In genomic region chr11:2748061-2748813, GRCh38 we compare ENCODE assay signal across 18 cellular contexts. TPM values are rescaled to one million over a fixed set of nuclear protein-coding genes. Genes with fewer than 3 reads are reported as not detected.
DNase-seq lines count a peak whose midpoint lies in the region; ATAC-seq, FAIRE-seq and TF ChIP-seq lines count a peak whose summit lies in the region.
"Had no signal": no experiment of that assay in that cellular context is flagged by ENCODE, and none has a peak within 500 bp of the region (broad histone marks: within the 10 kb centered on the region; RNA-seq: fewer than 3 reads in every experiment).

No MANE protein-coding gene starts in this region.

- H3K27ac Mint-ChIP-seq in progenitor cell of endocrine pancreas = no peak overlapping the region
- H3K27ac Mint-ChIP-seq: CD4-positive, alpha-beta T cell had no signal

- TF ChIP-seq CTCF in H1 (IDR thresholded peaks at IDR 0.05; ENCODE audit: control extremely low read depth in 1 of 3, insufficient read depth in 1 of 3, low read depth in 1 of 3, low read length in 3 of 3) (no peak), mucosa of descending colon (IDR thresholded peaks at IDR 0.05) (no peak), spleen (IDR thresholded peaks at IDR 0.05 in 8 of 11, conservative IDR thresholded peaks at IDR 0.05 in 3 of 11) (no peak), progenitor cell of endocrine pancreas (IDR thresholded peaks at IDR 0.05; ENCODE audit: unreplicated experiment) (no peak)

- no peak overlapping the region for H3K4me3 Mint-ChIP-seq in progenitor cell of endocrine pancreas (ENCODE audit: low read depth)
- H3K4me3 Mint-ChIP-seq: CD4-positive, alpha-beta T cell had no signal

- no peaks in the 10 kb centered on the region; a peak in 1 of 4 replicates for H3K9me3 ChIP-seq in H1 (ENCODE audit: insufficient read depth in 2 of 2, low read depth in 1 of 2, low read length in 1 of 2)
- H3K9me3 ChIP-seq in mucosa of descending colon = no peaks in the 10 kb centered on the region
- no peaks in the 10 kb centered on the region for H3K9me3 ChIP-seq in spleen
- H3K9me3 ChIP-seq: Peyer's patch had no signal

- no peak overlapping the region for H2BK12ac ChIP-seq in H1 (ENCODE audit: low read depth, low read length)

- H3K9me3 Mint-ChIP-seq in progenitor cell of endocrine pancreas (ENCODE audit: low read depth) = no peaks in the 10 kb centered on the region
- H3K9me3 Mint-ChIP-seq: CD4-positive, alpha-beta T cell had no signal

- DNase-seq in Right ventricle myocardium inferior (ENCODE audit: missing footprints) = peak; percentile 32
- no peak for DNase-seq in Right ventricle myocardium superior
- DNase-seq in H1 (ENCODE audit: low read depth in 1 of 2, low spot score in 2 of 2) = no peak
- peak in 2 of 3 donors; percentile 13 to 27 for DNase-seq in mucosa of descending colon
- DNase-seq in spleen = peak; percentile 45
- DNase-seq in mucosa of gallbladder (ENCODE audit: low spot score) = no peak
- DNase-seq in progenitor cell of endocrine pancreas (ENCODE audit: low spot score, unreplicated experiment) = no peak
- no peak for DNase-seq in stimulated activated CD4-positive, alpha-beta T cell treated with anti-CD3 and anti-CD28 coated beads, Interleukin-4, amount 100 ng/mL, for 24 hours
- DNase-seq: ACHN, Calu3, GF-D8, H7, NCI-H1105 treated with DMSO at 0.1 percent for 48 hours, NCI-H187, NCI-H774, Peyer's patch, SIG-M5 had no signal

- H3K4me1 ChIP-seq in H1 (replicated peaks in 1 of 4; ENCODE audit: control insufficient read depth in 3 of 4, insufficient read depth in 4 of 4, low read length in 3 of 4) (no peaks in the 10 kb centered on the region), mucosa of descending colon (ENCODE audit: low read depth) (no peaks in the 10 kb centered on the region), spleen (no peaks in the 10 kb centered on the region)
- H3K4me1 ChIP-seq: Peyer's patch had no signal

- ATAC-seq in Right ventricle myocardium inferior (no peak), Right ventricle myocardium superior (ENCODE audit: poor library complexity) (no peak), mucosa of descending colon (no peak)

- no peak overlapping the region for H3K56ac ChIP-seq in H1 (replicated peaks; ENCODE audit: insufficient read length, low read depth, low read length)

- FAIRE-seq in H1 (lab: Jason Lieb, UNC) = no peak

- H3K4me2 ChIP-seq in H1 (ENCODE audit: insufficient read depth in 1 of 2, low read depth in 2 of 2, low read length in 2 of 2) = no peak overlapping the region

- H3K4ac ChIP-seq in H1 (replicated peaks; ENCODE audit: insufficient read length, low read depth, low read length) = no peak overlapping the region

- H3K36me3 ChIP-seq in H1 (ENCODE audit: control insufficient read depth in 2 of 4, insufficient read depth in 4 of 4, low read length in 3 of 4) = no peaks in the 10 kb centered on the region
- no peaks in the 10 kb centered on the region for H3K36me3 ChIP-seq in mucosa of descending colon (ENCODE audit: low read depth)
- H3K36me3 ChIP-seq in spleen = no peaks in the 10 kb centered on the region
- H3K36me3 ChIP-seq: Peyer's patch had no signal

- H2AFZ ChIP-seq in H1 (ENCODE audit: low read length) = no peak overlapping the region

- H4K5ac ChIP-seq in H1 (ENCODE audit: insufficient read length, low read depth, low read length) = no peak overlapping the region

- no peak for TF ChIP-seq RAD21 in H1 (IDR thresholded peaks at IDR 0.05 in 1 of 2, conservative IDR thresholded peaks at IDR 0.05 in 1 of 2; ENCODE audit: low read depth in 2 of 2, low read length in 2 of 2)

- H2AK5ac ChIP-seq in H1 (ENCODE audit: low read depth, low read length) = no peak overlapping the region

- 89% methylated on average over 8 of the region's 11 CpGs; no CpG with 5 or more reads in 1 of the 2 experiments for WGBS in H1 (ENCODE audit: extremely low coverage in 1 of 2, insufficient coverage in 1 of 2, insufficient read length in 1 of 2, insufficient replicate concordance in 2 of 2, low coverage in 1 of 2, low lambda C conversion rate in 2 of 2, missing lambda C conversion rate in 1 of 2), 2 experiments
- 76 to 94% (median 83%) methylated on average over 7 to 11 of the region's 11 CpGs for WGBS in spleen, 5 donors

- peaks cover 10% of the 10 kb centered on the region for H3K4me1 Mint-ChIP-seq in progenitor cell of endocrine pancreas (ENCODE audit: low read depth)

- CTCF ChIA-PET in H1 (lab: Charles Lee; ENCODE audit: partially characterized antibody) = interaction anchor here (0.6 kb wide), 1 partner anchor 1768 kb away, joined by 3 read pairs; no protein-coding TSS in a partner anchor

- no peak overlapping the region; a peak in 1 of 7 replicates for H3K9ac ChIP-seq in H1 (replicated peaks in 1 of 4; ENCODE audit: extremely low read depth in 1 of 4, low read depth in 3 of 4, low read length in 3 of 4)

- H2BK5ac ChIP-seq in H1 (ENCODE audit: low read depth, low read length) = no peak overlapping the region

- no peak overlapping the region for H3K23ac ChIP-seq in H1 (ENCODE audit: insufficient read length)

- H3K23me2 ChIP-seq in H1 (ENCODE audit: low read depth, low read length) = no peaks in the 10 kb centered on the region; the same call in 1 of the 2 replicates

- H2BK15ac ChIP-seq in H1 (ENCODE audit: low read length) = 0 out of 2 replicates have a peak overlapping the region, but pooled peaks have one; percentile 72

- TF ChIP-seq POLR2A in H1 (IDR thresholded peaks at IDR 0.05; ENCODE audit: control extremely low read depth in 1 of 2, low read depth in 2 of 2, low read length in 2 of 2) (no peak), spleen (IDR thresholded peaks at IDR 0.05) (no peak)

- no peak overlapping the region for H2BK20ac ChIP-seq in H1 (ENCODE audit: low read length)

- no peaks in the 10 kb centered on the region for H3K79me2 ChIP-seq in H1 (ENCODE audit: control insufficient read depth in 1 of 2, insufficient read depth in 2 of 2, low read length in 2 of 2)

- intact Hi-C loops in Right ventricle myocardium inferior (cut with DNase I) = no loop called here
- intact Hi-C loops in Right ventricle myocardium superior (cut with DNase I) = no loop called here
- intact Hi-C loops in mucosa of descending colon (cut with DNase I, micrococcal nuclease) = no loop called here
- intact Hi-C loops in spleen (cut with DNase I; ENCODE audit: low total_unique reads) = no loop called here

- no peak overlapping the region for H4K8ac ChIP-seq in H1 (ENCODE audit: extremely low read depth, insufficient read depth, low read length)

- H3K14ac ChIP-seq in H1 (ENCODE audit: insufficient read length) = no peak overlapping the region

- H3K36me3 Mint-ChIP-seq in progenitor cell of endocrine pancreas (ENCODE audit: insufficient read depth) = no peaks in the 10 kb centered on the region

- H3K27ac ChIP-seq in H1 (ENCODE audit: low read depth, low read length) (no peak overlapping the region), spleen (no peak overlapping the region)
- H3K27ac ChIP-seq: Peyer's patch had no signal

- no peak overlapping the region for H3K18ac ChIP-seq in H1 (ENCODE audit: extremely low read depth, low read length)

- no peak for TF ChIP-seq EP300 in H1 (IDR thresholded peaks at IDR 0.05; ENCODE audit: borderline replicate concordance in 1 of 2, low read depth in 2 of 2, low read length in 2 of 2)

- POLR2A ChIA-PET in H1 (lab: Charles Lee; ENCODE audit: partially characterized antibody) = interaction anchor here (0.9 to 1.3 kb wide), 2 partner anchors 11 to 215 kb away, joined by 3 read pairs; no protein-coding TSS in a partner anchor

- H4K91ac ChIP-seq in H1 (replicated peaks; ENCODE audit: insufficient read length, low read length) = no peak overlapping the region

- peaks cover 21% of the 10 kb centered on the region for H3K27me3 Mint-ChIP-seq in progenitor cell of endocrine pancreas
- H3K27me3 Mint-ChIP-seq: CD4-positive, alpha-beta T cell had no signal

- H4K20me1 ChIP-seq in H1 (replicated peaks in 1 of 2; ENCODE audit: control insufficient read depth in 1 of 2, insufficient read depth in 2 of 2, low read length in 2 of 2) = no peaks in the 10 kb centered on the region

- no peaks in the 10 kb centered on the region for H3K79me1 ChIP-seq in H1 (ENCODE audit: low read depth, low read length)

- H3K4me3 ChIP-seq in H1 (ENCODE audit: extremely low read depth in 1 of 4, insufficient read depth in 2 of 4, low read depth in 3 of 4, low read length in 4 of 4) (no peak overlapping the region), mucosa of descending colon (no peak overlapping the region), spleen (no peak overlapping the region)
- H3K4me3 ChIP-seq: Peyer's patch had no signal

- no peak overlapping the region for H2BK120ac ChIP-seq in H1 (replicated peaks; ENCODE audit: low read depth, low read length)

- H3K27me3 ChIP-seq in H1 (replicated peaks in 1 of 4; ENCODE audit: control insufficient read depth in 3 of 4, extremely low read depth in 1 of 4, insufficient read depth in 3 of 4, low read length in 3 of 4) (peaks cover 0 to 43% (median 28%) of the 10 kb centered on the region in 4 experiments; a peak in 6 of 7 replicates), spleen (replicated peaks in 1 of 7) (no peaks in the 10 kb centered on the region)
- H3K27me3 ChIP-seq: Peyer's patch had no signal

TF ChIP-seq in H1, 55 proteins besides CTCF, POLR2A, EP300 and RAD21 (continues in another document):
- TF ChIP-seq USF2 (IDR thresholded peaks at IDR 0.05; ENCODE audit: low read length) = no peak
- TF ChIP-seq CREB1 (IDR thresholded peaks at IDR 0.05) = no peak
- no peak for TF ChIP-seq JUND (IDR thresholded peaks at IDR 0.05; ENCODE audit: low read length)

RNA-seq across cellular contexts. Expression of gene KCNQ1OT1, which starts 48.4 kb away (rescaled TPM):
- total RNA-seq in Right ventricle myocardium inferior (0.32 TPM), Right ventricle myocardium superior (0.35 TPM), mucosa of descending colon (1 to 10 TPM; 1.5 to 1.7 (median 1.7) TPM), spleen (1 to 10 TPM in 6 of 7 donors, under 1 TPM in 1; 0.87 to 3.1 (median 2.1) TPM), mucosa of gallbladder (2.2 TPM), progenitor cell of endocrine pancreas (18.0 and 18.7 TPM in 2 replicates)
- total RNA-seq in H1 (2021; fragmentation: NEBNext Ultra II Directional; extraction: Animal tissue kit (Norgen Biotek cat#: 25700)) = 1.2 TPM in 2 replicates
- polyA plus RNA-seq in H1 (2011; rRNA removed) (0.19 and 0.21 TPM in 2 replicates), spleen (under 1 TPM; 0.02 to 0.16 (median 0.02) TPM)
- polyA plus RNA-seq in H1 (2011; cell fraction: cytosol; rRNA removed) = 0.08 TPM
- 2.4 TPM for polyA plus RNA-seq in H1 (2011; cell fraction: nucleus; rRNA removed)
- 0.19 to 0.30 TPM (median 0.24 TPM) in 4 replicates for polyA plus RNA-seq in H1 (2012, experiment 1 of 2)
- polyA plus RNA-seq in H1 (2012, experiment 2 of 2) = 0.01 TPM
- polyA plus RNA-seq in H1 (2013, experiment 1 of 2) = 0.20 TPM
- polyA plus RNA-seq in H1 (2013, experiment 2 of 2) = 0.13 TPM
- polyA minus RNA-seq in H1 (2011; rRNA and poly(A)+ RNA removed) = 6.2 and 7.3 TPM in 2 replicates
- polyA minus RNA-seq in H1 (2011; cell fraction: cytosol; rRNA and poly(A)+ RNA removed) = 1.0 TPM
- polyA minus RNA-seq in H1 (2011; cell fraction: nucleus; rRNA and poly(A)+ RNA removed) = 21.4 TPM

Comparison
In these comparisons a context has a peak if more than half of its experiments do, and no peak if none do; other contexts are left out.
1. DNase-seq: peak in Right ventricle myocardium inferior (single experiment), mucosa of descending colon (2 of 3) and spleen (single experiment); none in Right ventricle myocardium superior (single experiment), H1 (0 of 2), mucosa of gallbladder (single experiment), progenitor cell of endocrine pancreas (single experiment) and stimulated activated CD4-positive, alpha-beta T cell treated with anti-CD3 and anti-CD28 coated beads, Interleukin-4, amount 100 ng/mL, for 24 hours (single experiment).